ENCODE assay signal across 23 cellular contexts in the genomic region with DNA sequence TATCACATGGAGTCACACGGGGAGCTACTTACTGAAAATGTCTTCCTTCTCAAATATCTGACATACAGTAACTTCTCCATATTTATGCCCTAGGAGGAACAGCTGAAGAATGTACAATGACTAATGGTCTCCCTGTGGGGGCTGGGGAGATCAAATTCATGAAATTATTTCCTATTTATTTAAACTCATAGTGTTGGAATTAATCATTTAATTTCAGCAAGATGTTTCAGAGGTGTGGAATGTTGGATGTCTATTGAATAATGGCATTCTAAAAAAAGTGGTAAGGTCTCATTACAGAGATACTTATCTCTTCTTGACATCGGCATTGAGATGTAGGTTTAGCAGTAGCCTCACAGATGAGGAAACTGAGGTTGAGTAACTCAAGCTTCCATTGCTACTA.
DNase-seq lines count a peak whose midpoint lies in the region; ATAC-seq and TF ChIP-seq lines count a peak whose summit lies in the region.
"Had no signal": no experiment of that assay in that cellular context is flagged by ENCODE, and none has a peak within 500 bp of the region (broad histone marks: within the 10 kb centered on the region; RNA-seq: fewer than 3 reads in every experiment).

No MANE protein-coding gene starts in this region.

- intact Hi-C loops in A673 (cut with micrococcal nuclease; ENCODE audit: unreplicated experiment) = no loop called here

- H3K27me3 ChIP-seq in RWPE2 (ENCODE audit: insufficient read depth, poor library complexity, severe bottlenecking) = no peaks in the 10 kb centered on the region
- no peaks in the 10 kb centered on the region for H3K27me3 ChIP-seq in A673 (replicated peaks; ENCODE audit: insufficient read depth, low read depth, low read length, poor library complexity)
- H3K27me3 ChIP-seq: MG63, neural progenitor cell, right lobe of liver had no signal

- H3K9me3 ChIP-seq in RWPE2 (ENCODE audit: severe bottlenecking) (no peaks in the 10 kb centered on the region), A673 (ENCODE audit: low read depth, low read length, poor library complexity, severe bottlenecking) (no peaks in the 10 kb centered on the region)
- H3K9me3 ChIP-seq: MG63, right lobe of liver had no signal

- H3K27ac ChIP-seq in RWPE2 (ENCODE audit: poor library complexity, severe bottlenecking) (peak overlapping the region; percentile 59), epithelial cell of prostate (peak overlapping the region; percentile 39), A673 (ENCODE audit: low read depth, low read length, poor library complexity, severe bottlenecking) (no peak overlapping the region)
- H3K27ac ChIP-seq: neural progenitor cell, right lobe of liver had no signal

- peak; percentile 92 for ATAC-seq in RWPE2 (ENCODE audit: low read depth)
- ATAC-seq in activated naive CD4-positive, alpha-beta T cell treated with anti-CD3 and anti-CD28 coated beads, Interleukin-2, amount 50 U/mL, for 72 hours = no peak
- ATAC-seq in stimulated activated naive CD8-positive, alpha-beta T cell treated with anti-CD3 and anti-CD28 coated beads, Interleukin-15, amount 100 ng/mL, for 72 hours = no peak
- ATAC-seq: effector memory CD8-positive, alpha-beta T cell; right lobe of liver had no signal

- peaks cover 6% of the 10 kb centered on the region for H3K9me3 Mint-ChIP-seq in osteocyte (ENCODE audit: unreplicated experiment)
- H3K9me3 Mint-ChIP-seq in activated naive CD4-positive, alpha-beta T cell treated with anti-CD3 and anti-CD28 coated beads, Interleukin-2, amount 50 U/mL, for 72 hours = peaks cover 5 to 13% of the 10 kb centered on the region in 2 donors
- H3K9me3 Mint-ChIP-seq in stimulated activated naive CD8-positive, alpha-beta T cell treated with anti-CD3 and anti-CD28 coated beads, Interleukin-15, amount 100 ng/mL, for 72 hours = peaks cover 3 to 18% of the 10 kb centered on the region in 2 donors
- H3K9me3 Mint-ChIP-seq: neural progenitor cell had no signal

- H3K4me3 ChIP-seq in RWPE2 (ENCODE audit: severe bottlenecking) (no peak overlapping the region), A673 (ENCODE audit: low read depth, low read length, poor library complexity, severe bottlenecking) (no peak overlapping the region)
- H3K4me3 ChIP-seq: MG63, neural progenitor cell, right lobe of liver had no signal

- peak overlapping the region; percentile 60 for H3K27ac Mint-ChIP-seq in osteocyte (ENCODE audit: unreplicated experiment)
- H3K27ac Mint-ChIP-seq in activated naive CD4-positive, alpha-beta T cell treated with anti-CD3 and anti-CD28 coated beads, Interleukin-2, amount 50 U/mL, for 72 hours = no peak overlapping the region
- no peak overlapping the region for H3K27ac Mint-ChIP-seq in stimulated activated naive CD8-positive, alpha-beta T cell treated with anti-CD3 and anti-CD28 coated beads, Interleukin-15, amount 100 ng/mL, for 72 hours
- H3K27ac Mint-ChIP-seq: activated naive CD4-positive, alpha-beta T cell treated with anti-CD3 and anti-CD28 coated beads, Interleukin-2, amount 10 ng/mL, durations not matched to agents 7 days and 5 days; CD4-positive, CD25-positive, alpha-beta regulatory T cell; effector memory CD8-positive, alpha-beta T cell; neural progenitor cell; T-helper 1 cell treated with Interleukin-12 subunit alpha and Interleukin-12 subunit beta and Interleukin-4 antibody, amounts not matched to agents 30 μg/mL and 1 μg/mL, for 36 hours had no signal

- no peaks in the 10 kb centered on the region for H3K36me3 Mint-ChIP-seq in osteocyte (ENCODE audit: unreplicated experiment)
- H3K36me3 Mint-ChIP-seq in activated naive CD4-positive, alpha-beta T cell treated with anti-CD3 and anti-CD28 coated beads, Interleukin-2, amount 50 U/mL, for 72 hours = no peaks in the 10 kb centered on the region
- H3K36me3 Mint-ChIP-seq: activated naive CD4-positive, alpha-beta T cell treated with anti-CD3 and anti-CD28 coated beads, Interleukin-2, amount 10 ng/mL, durations not matched to agents 7 days and 5 days; CD4-positive, CD25-positive, alpha-beta regulatory T cell; neural progenitor cell had no signal

- H3K4me3 Mint-ChIP-seq in osteocyte (ENCODE audit: unreplicated experiment) = no peak overlapping the region
- H3K4me3 Mint-ChIP-seq in stimulated activated naive CD8-positive, alpha-beta T cell treated with anti-CD3 and anti-CD28 coated beads, Interleukin-15, amount 100 ng/mL, for 72 hours = no peak overlapping the region
- H3K4me3 Mint-ChIP-seq: activated naive CD4-positive, alpha-beta T cell treated with anti-CD3 and anti-CD28 coated beads, Interleukin-2, amount 10 ng/mL, durations not matched to agents 7 days and 5 days; CD4-positive, CD25-positive, alpha-beta regulatory T cell; effector memory CD8-positive, alpha-beta T cell; neural progenitor cell; T-helper 1 cell treated with Interleukin-12 subunit alpha and Interleukin-12 subunit beta and Interleukin-4 antibody, amounts not matched to agents 30 μg/mL and 1 μg/mL, for 36 hours had no signal

- no peaks in the 10 kb centered on the region for H3K27me3 Mint-ChIP-seq in osteocyte (ENCODE audit: unreplicated experiment)
- H3K27me3 Mint-ChIP-seq in stimulated activated naive CD8-positive, alpha-beta T cell treated with anti-CD3 and anti-CD28 coated beads, Interleukin-15, amount 100 ng/mL, for 72 hours = no peaks in the 10 kb centered on the region
- H3K27me3 Mint-ChIP-seq: activated naive CD4-positive, alpha-beta T cell treated with anti-CD3 and anti-CD28 coated beads, Interleukin-2, amount 10 ng/mL, durations not matched to agents 7 days and 5 days; CD4-positive, CD25-positive, alpha-beta regulatory T cell; effector memory CD8-positive, alpha-beta T cell had no signal

- no peaks in the 10 kb centered on the region for H3K36me3 ChIP-seq in RWPE2 (ENCODE audit: low read depth)
- H3K36me3 ChIP-seq in A673 (ENCODE audit: insufficient read depth, low read length, poor library complexity, severe bottlenecking) = no peaks in the 10 kb centered on the region
- H3K36me3 ChIP-seq: MG63, neural progenitor cell, right lobe of liver had no signal

- CTCF ChIA-PET in A673 (lab: Charles Lee) = no interaction called here

- H3K4me1 Mint-ChIP-seq in osteocyte (ENCODE audit: unreplicated experiment) = peaks cover 30% of the 10 kb centered on the region
- H3K4me1 Mint-ChIP-seq in stimulated activated naive CD8-positive, alpha-beta T cell treated with anti-CD3 and anti-CD28 coated beads, Interleukin-15, amount 100 ng/mL, for 72 hours = no peaks in the 10 kb centered on the region
- H3K4me1 Mint-ChIP-seq: activated naive CD4-positive, alpha-beta T cell treated with anti-CD3 and anti-CD28 coated beads, Interleukin-2, amount 10 ng/mL, durations not matched to agents 7 days and 5 days; CD4-positive, CD25-positive, alpha-beta regulatory T cell; neural progenitor cell had no signal

- peaks cover 14% of the 10 kb centered on the region for H3K4me1 ChIP-seq in RWPE2 (ENCODE audit: insufficient read depth, poor library complexity, severe bottlenecking)
- H3K4me1 ChIP-seq in A673 (ENCODE audit: insufficient read depth, low read length, poor library complexity, severe bottlenecking) = no peaks in the 10 kb centered on the region
- H3K4me1 ChIP-seq: neural progenitor cell, right lobe of liver had no signal

- BruUV-seq in A673 (replicated peaks; lab: Mats Ljungman, UMichigan) = no TSS peak

- DNase-seq in EL (peak; percentile 93), RWPE2 (ENCODE audit: low spot score) (no peak), epithelial cell of prostate (ENCODE audit: low read depth, low spot score) (peak; percentile 16), osteocyte (ENCODE audit: extremely low spot score, unreplicated experiment) (no peak), A673 (ENCODE audit: low spot score) (no peak)
- no peak for DNase-seq in activated T-cell treated with anti-CD3 and anti-CD28 coated beads, Interleukin-2, amount 50 U/mL, for 48 hours
- DNase-seq in activated naive CD4-positive, alpha-beta T cell treated with anti-CD3 and anti-CD28 coated beads, Interleukin-2, amount 50 U/mL, for 72 hours (ENCODE audit: low spot score in 2 of 2) = no peak
- DNase-seq in stimulated activated naive CD8-positive, alpha-beta T cell treated with anti-CD3 and anti-CD28 coated beads, Interleukin-15, amount 100 ng/mL, for 72 hours = no peak
- DNase-seq: activated naive CD4-positive, alpha-beta T cell treated with anti-CD3 and anti-CD28 coated beads, Interleukin-2, amount 10 ng/mL, durations not matched to agents 7 days and 5 days; CD4-positive, CD25-positive, alpha-beta regulatory T cell; central memory CD4-positive, alpha-beta T cell; DND-41; effector memory CD8-positive, alpha-beta T cell; mesendoderm; MG63; NCI-H2107; NCI-H82; right lobe of liver; RPMI8226; stimulated activated CD4-positive, alpha-beta T cell treated with anti-CD3 and anti-CD28 coated beads, Interleukin-2, amount 100 ng/mL, for 48 hours; stimulated activated CD8-positive, alpha-beta memory T cell treated with anti-CD3 and anti-CD28 coated beads, Interleukin-4, amount 100 ng/mL, for 48 hours had no signal

- POLR2A ChIA-PET in A673 (lab: Charles Lee; ENCODE audit: low non-redundant PET) = no interaction called here

- TF ChIP-seq CTCF in RWPE2 (IDR thresholded peaks at IDR 0.05; ENCODE audit: poor library complexity, severe bottlenecking) (no peak), osteocyte (IDR thresholded peaks at IDR 0.05) (no peak), A673 (conservative IDR thresholded peaks at IDR 0.05; ENCODE audit: low read depth, low read length) (no peak)

Comparison
In these comparisons a context has a peak if more than half of its experiments do, and no peak if none do; other contexts are left out.
1. DNase-seq: peak in EL (single experiment) and epithelial cell of prostate (single experiment); none in RWPE2 (single experiment), osteocyte (single experiment), activated T-cell treated with anti-CD3 and anti-CD28 coated beads, Interleukin-2, amount 50 U/mL, for 48 hours (0 of 2), activated naive CD4-positive, alpha-beta T cell treated with anti-CD3 and anti-CD28 coated beads, Interleukin-2, amount 50 U/mL, for 72 hours (0 of 2), A673 (single experiment) and stimulated activated naive CD8-positive, alpha-beta T cell treated with anti-CD3 and anti-CD28 coated beads, Interleukin-15, amount 100 ng/mL, for 72 hours (0 of 2).